In genomic region chr10:101783736-101784118, GRCh38 we compare ENCODE assay signal across 9 cellular contexts. TPM values are rescaled to one million over a fixed set of nuclear protein-coding genes. Genes with fewer than 3 reads are reported as not detected.
A peak's percentile ranks its signal among the peaks of the same experiment; 100 is the strongest.
DNase-seq lines count a peak whose midpoint lies in the region; ATAC-seq, FAIRE-seq and TF ChIP-seq lines count a peak whose summit lies in the region.
"Had no signal": no experiment of that assay in that cellular context is flagged by ENCODE, and none has a peak within 500 bp of the region (broad histone marks: within the 10 kb centered on the region; RNA-seq: fewer than 3 reads in every experiment).

No MANE protein-coding gene starts in this region.

- no TSS peak for BruUV-seq in MCF 10A (replicated peaks; lab: Mats Ljungman, UMichigan)

- ATAC-seq in HG02763 (IDR thresholded peaks at IDR 0.05; ENCODE audit: unreplicated experiment) = no peak

- peaks cover 27 to 45% (median 42%) of the 10 kb centered on the region in 3 donors for H3K4me1 Mint-ChIP-seq in IgD-negative memory B cell
- peaks cover 27% of the 10 kb centered on the region for H3K4me1 Mint-ChIP-seq in MCF 10A (ENCODE audit: insufficient read depth, unreplicated experiment)

- H3K27me3 ChIP-seq in BE2C = no peaks in the 10 kb centered on the region
- H3K27me3 ChIP-seq in muscle layer of colon (ENCODE audit: control insufficient read depth in 1 of 2, insufficient read depth in 2 of 2, low read length in 2 of 2) = peaks cover 6 to 19% of the 10 kb centered on the region in 2 donors

- no peak overlapping the region for H3K9ac ChIP-seq in muscle layer of colon (ENCODE audit: low read length)

- H3K4me3 Mint-ChIP-seq in IgD-negative memory B cell (peak overlapping the region in 3 of 4 donors; percentile 98 to 100 (median 100)), MCF 10A (ENCODE audit: unreplicated experiment) (peak overlapping the region; percentile 100)

- H3K27ac Mint-ChIP-seq in IgD-negative memory B cell = peak overlapping the region; percentile 91 to 99 (median 93)
- peak overlapping the region; percentile 98 for H3K27ac Mint-ChIP-seq in MCF 10A (ENCODE audit: low read depth, unreplicated experiment)

- POLR2A ChIA-PET in MCF 10A (lab: Yijun Ruan, JAX) = interaction anchor here (0.7 to 6.2 kb wide), 14 partner anchors 8 to 836 kb away, joined by 3 to 58 read pairs (median 3); partner anchors contain the start of genes HPS6 and OGA

- no peak for FAIRE-seq in frontal cortex (lab: Jason Lieb, UNC)

- no peak for DNase-seq in BE2C
- no peak for DNase-seq in MCF 10A (ENCODE audit: unreplicated experiment)
- DNase-seq in inferior parietal cortex (ENCODE audit: extremely low spot score) = no peak
- DNase-seq in anterior cingulate cortex (lab: John Stamatoyannopoulos, UW) = no peak
- no peak for DNase-seq in frontal cortex (ENCODE audit: low spot score in 2 of 2)

- H3K36me3 ChIP-seq in BE2C (peaks cover 22% of the 10 kb centered on the region), muscle layer of colon (ENCODE audit: insufficient read depth, low read length) (peaks cover 34% of the 10 kb centered on the region)

- CTCF ChIA-PET in MCF 10A (lab: Yijun Ruan, JAX) = interaction anchor here (0.6 to 5.5 kb wide), 8 partner anchors 12 to 636 kb away, joined by 3 to 31 read pairs (median 4); no protein-coding TSS in a partner anchor

- intact Hi-C loops in MCF 10A (cut with micrococcal nuclease) = loop anchor here (5.0 kb wide), 1 partner anchor 621 kb away; no protein-coding TSS in a partner anchor

- H3K4me1 ChIP-seq in BE2C (peaks cover 7% of the 10 kb centered on the region), muscle layer of colon (ENCODE audit: insufficient read depth, low read length) (peaks cover 37% of the 10 kb centered on the region)

- H3K27me3 Mint-ChIP-seq in IgD-negative memory B cell = peaks cover 5% of the 10 kb centered on the region
- no peaks in the 10 kb centered on the region for H3K27me3 Mint-ChIP-seq in MCF 10A (ENCODE audit: insufficient read depth, unreplicated experiment)

- H3K4me3 ChIP-seq in BE2C (ENCODE audit: low read depth, low read length) (peak overlapping the region; percentile 84), muscle layer of colon (ENCODE audit: low read depth in 1 of 2, low read length in 2 of 2) (peak overlapping the region; percentile 58 to 76)

- TF ChIP-seq CTCF in BE2C (IDR thresholded peaks at IDR 0.05; ENCODE audit: low read depth, low read length) (no peak), MCF 10A (IDR thresholded peaks at IDR 0.05; ENCODE audit: unreplicated experiment) (no peak)

- no peaks in the 10 kb centered on the region for H3K9me3 ChIP-seq in BE2C
- no peaks in the 10 kb centered on the region for H3K9me3 ChIP-seq in muscle layer of colon (ENCODE audit: low read length)

- peak overlapping the region; percentile 40 for H3K27ac ChIP-seq in muscle layer of colon (ENCODE audit: low read depth, low read length)

- H3K36me3 Mint-ChIP-seq in IgD-negative memory B cell (no peaks in the 10 kb centered on the region), MCF 10A (ENCODE audit: insufficient read depth, unreplicated experiment) (peaks cover 66% of the 10 kb centered on the region)

- H3K9me3 Mint-ChIP-seq in IgD-negative memory B cell (no peaks in the 10 kb centered on the region), MCF 10A (ENCODE audit: unreplicated experiment) (no peaks in the 10 kb centered on the region)

RNA-seq across cellular contexts. Expression of gene NPM3, which starts 0.5 kb away (rescaled TPM):
- polyA plus RNA-seq in BE2C (2012; ENCODE audit: insufficient read depth, insufficient read length, low read depth) = 189 TPM
- 2.9 TPM for polyA plus RNA-seq in IgD-negative memory B cell
- total RNA-seq in MCF 10A (2022) = 120 and 163 TPM in 2 replicates
- 53.4 TPM for total RNA-seq in frontal cortex

RNA-seq across cellular contexts. Expression of gene FGF8, which starts 7.8 kb away (rescaled TPM):
- polyA plus RNA-seq in BE2C (2012; ENCODE audit: insufficient read depth, insufficient read length, low read depth) = not detected
- polyA plus RNA-seq in IgD-negative memory B cell = not detected
- total RNA-seq in MCF 10A (2022) (not detected in 2 replicates), frontal cortex (not detected)
- total RNA-seq: lung microvascular endothelial cell had no signal

RNA-seq across cellular contexts. Expression of gene OGA, which starts 34.5 kb away (rescaled TPM):
- polyA plus RNA-seq in BE2C (2012; ENCODE audit: insufficient read depth, insufficient read length, low read depth) = 41.7 TPM
- 47.8 TPM for polyA plus RNA-seq in IgD-negative memory B cell
- 96.1 and 115 TPM in 2 replicates for total RNA-seq in MCF 10A (2022)
- total RNA-seq in frontal cortex = 407 TPM

RNA-seq across cellular contexts. Expression of gene KCNIP2, which starts 59.9 kb away (rescaled TPM):
- 5.0 TPM for polyA plus RNA-seq in BE2C (2012; ENCODE audit: insufficient read depth, insufficient read length, low read depth)
- polyA plus RNA-seq in IgD-negative memory B cell = 14.5 TPM
- 2.1 and 2.6 TPM in 2 replicates for total RNA-seq in MCF 10A (2022)
- 12.6 TPM for total RNA-seq in frontal cortex
